In the genomic region with DNA sequence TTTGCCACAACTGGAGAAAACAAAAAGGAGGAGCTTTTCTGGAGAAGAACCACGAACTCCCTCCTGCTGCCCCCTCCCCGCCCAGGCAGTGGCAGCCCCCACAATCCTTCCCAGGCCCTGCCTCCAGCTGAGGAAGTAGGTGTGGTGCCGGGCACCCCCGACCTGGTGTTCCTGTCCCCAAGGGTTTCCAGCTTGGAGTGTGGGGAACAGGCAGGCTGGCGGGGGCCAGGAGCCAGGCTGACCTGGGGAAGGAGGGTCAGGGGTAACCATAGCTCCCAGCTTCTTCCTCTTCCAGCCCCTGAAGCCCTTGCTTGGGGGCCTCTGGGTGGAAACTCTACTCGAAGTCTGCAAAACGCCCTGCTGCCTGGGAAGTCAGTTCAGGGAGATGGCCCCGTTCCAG, we compare ENCODE assay signal across 1 cellular context.
TF ChIP-seq lines count a peak whose summit lies in the region.

No MANE protein-coding gene starts in this region.

TF ChIP-seq in HCT116, 20 proteins besides CTCF, POLR2A, EP300 and RAD21:
- TF ChIP-seq, protein P1, sequence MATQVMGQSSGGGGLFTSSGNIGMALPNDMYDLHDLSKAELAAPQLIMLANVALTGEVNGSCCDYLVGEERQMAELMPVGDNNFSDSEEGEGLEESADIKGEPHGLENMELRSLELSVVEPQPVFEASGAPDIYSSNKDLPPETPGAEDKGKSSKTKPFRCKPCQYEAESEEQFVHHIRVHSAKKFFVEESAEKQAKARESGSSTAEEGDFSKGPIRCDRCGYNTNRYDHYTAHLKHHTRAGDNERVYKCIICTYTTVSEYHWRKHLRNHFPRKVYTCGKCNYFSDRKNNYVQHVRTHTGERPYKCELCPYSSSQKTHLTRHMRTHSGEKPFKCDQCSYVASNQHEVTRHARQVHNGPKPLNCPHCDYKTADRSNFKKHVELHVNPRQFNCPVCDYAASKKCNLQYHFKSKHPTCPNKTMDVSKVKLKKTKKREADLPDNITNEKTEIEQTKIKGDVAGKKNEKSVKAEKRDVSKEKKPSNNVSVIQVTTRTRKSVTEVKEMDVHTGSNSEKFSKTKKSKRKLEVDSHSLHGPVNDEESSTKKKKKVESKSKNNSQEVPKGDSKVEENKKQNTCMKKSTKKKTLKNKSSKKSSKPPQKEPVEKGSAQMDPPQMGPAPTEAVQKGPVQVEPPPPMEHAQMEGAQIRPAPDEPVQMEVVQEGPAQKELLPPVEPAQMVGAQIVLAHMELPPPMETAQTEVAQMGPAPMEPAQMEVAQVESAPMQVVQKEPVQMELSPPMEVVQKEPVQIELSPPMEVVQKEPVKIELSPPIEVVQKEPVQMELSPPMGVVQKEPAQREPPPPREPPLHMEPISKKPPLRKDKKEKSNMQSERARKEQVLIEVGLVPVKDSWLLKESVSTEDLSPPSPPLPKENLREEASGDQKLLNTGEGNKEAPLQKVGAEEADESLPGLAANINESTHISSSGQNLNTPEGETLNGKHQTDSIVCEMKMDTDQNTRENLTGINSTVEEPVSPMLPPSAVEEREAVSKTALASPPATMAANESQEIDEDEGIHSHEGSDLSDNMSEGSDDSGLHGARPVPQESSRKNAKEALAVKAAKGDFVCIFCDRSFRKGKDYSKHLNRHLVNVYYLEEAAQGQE (IDR thresholded peaks at IDR 0.05; ENCODE audit: low read depth), result no peak
- TF ChIP-seq EZH2 (IDR thresholded peaks at IDR 0.05) (no peak), CEBPB (IDR thresholded peaks at IDR 0.05; ENCODE audit: low read depth) (no peak), JUND (IDR thresholded peaks at IDR 0.05) (no peak)
- TF ChIP-seq, protein P2, sequence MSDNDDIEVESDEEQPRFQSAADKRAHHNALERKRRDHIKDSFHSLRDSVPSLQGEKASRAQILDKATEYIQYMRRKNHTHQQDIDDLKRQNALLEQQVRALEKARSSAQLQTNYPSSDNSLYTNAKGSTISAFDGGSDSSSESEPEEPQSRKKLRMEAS (IDR thresholded peaks at IDR 0.05), result no peak
